Comparison of ENCODE assay signal across 1 cellular context in genomic region chr12:111529424-111530368, GRCh38.
TF ChIP-seq lines count a peak whose summit lies in the region.

No MANE protein-coding gene starts in this region.

TF ChIP-seq in HepG2, 621 proteins besides CTCF, POLR2A, EP300 and RAD21 (continued from another document):
- TF ChIP-seq, protein P1, sequence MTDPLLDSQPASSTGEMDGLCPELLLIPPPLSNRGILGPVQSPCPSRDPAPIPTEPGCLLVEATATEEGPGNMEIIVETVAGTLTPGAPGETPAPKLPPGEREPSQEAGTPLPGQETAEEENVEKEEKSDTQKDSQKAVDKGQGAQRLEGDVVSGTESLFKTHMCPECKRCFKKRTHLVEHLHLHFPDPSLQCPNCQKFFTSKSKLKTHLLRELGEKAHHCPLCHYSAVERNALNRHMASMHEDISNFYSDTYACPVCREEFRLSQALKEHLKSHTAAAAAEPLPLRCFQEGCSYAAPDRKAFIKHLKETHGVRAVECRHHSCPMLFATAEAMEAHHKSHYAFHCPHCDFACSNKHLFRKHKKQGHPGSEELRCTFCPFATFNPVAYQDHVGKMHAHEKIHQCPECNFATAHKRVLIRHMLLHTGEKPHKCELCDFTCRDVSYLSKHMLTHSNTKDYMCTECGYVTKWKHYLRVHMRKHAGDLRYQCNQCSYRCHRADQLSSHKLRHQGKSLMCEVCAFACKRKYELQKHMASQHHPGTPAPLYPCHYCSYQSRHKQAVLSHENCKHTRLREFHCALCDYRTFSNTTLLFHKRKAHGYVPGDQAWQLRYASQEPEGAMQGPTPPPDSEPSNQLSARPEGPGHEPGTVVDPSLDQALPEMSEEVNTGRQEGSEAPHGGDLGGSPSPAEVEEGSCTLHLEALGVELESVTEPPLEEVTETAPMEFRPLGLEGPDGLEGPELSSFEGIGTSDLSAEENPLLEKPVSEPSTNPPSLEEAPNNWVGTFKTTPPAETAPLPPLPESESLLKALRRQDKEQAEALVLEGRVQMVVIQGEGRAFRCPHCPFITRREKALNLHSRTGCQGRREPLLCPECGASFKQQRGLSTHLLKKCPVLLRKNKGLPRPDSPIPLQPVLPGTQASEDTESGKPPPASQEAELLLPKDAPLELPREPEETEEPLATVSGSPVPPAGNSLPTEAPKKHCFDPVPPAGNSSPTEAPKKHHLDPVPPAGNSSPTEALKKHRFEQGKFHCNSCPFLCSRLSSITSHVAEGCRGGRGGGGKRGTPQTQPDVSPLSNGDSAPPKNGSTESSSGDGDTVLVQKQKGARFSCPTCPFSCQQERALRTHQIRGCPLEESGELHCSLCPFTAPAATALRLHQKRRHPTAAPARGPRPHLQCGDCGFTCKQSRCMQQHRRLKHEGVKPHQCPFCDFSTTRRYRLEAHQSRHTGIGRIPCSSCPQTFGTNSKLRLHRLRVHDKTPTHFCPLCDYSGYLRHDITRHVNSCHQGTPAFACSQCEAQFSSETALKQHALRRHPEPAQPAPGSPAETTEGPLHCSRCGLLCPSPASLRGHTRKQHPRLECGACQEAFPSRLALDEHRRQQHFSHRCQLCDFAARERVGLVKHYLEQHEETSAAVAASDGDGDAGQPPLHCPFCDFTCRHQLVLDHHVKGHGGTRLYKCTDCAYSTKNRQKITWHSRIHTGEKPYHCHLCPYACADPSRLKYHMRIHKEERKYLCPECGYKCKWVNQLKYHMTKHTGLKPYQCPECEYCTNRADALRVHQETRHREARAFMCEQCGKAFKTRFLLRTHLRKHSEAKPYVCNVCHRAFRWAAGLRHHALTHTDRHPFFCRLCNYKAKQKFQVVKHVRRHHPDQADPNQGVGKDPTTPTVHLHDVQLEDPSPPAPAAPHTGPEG (CRISPR knock-in tag; IDR thresholded peaks at IDR 0.05) = no peak
- 0 out of 2 replicates have a peak, but pooled peaks have one; percentile 22 for TF ChIP-seq PATZ1 (CRISPR knock-in tag; IDR thresholded peaks at IDR 0.05)
- TF ChIP-seq, protein P2, sequence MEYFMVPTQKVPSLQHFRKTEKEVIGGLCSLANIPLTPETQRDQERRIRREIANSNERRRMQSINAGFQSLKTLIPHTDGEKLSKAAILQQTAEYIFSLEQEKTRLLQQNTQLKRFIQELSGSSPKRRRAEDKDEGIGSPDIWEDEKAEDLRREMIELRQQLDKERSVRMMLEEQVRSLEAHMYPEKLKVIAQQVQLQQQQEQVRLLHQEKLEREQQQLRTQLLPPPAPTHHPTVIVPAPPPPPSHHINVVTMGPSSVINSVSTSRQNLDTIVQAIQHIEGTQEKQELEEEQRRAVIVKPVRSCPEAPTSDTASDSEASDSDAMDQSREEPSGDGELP (IDR thresholded peaks at IDR 0.05; ENCODE audit: borderline replicate concordance, low read depth) = no peak
- no peak for TF ChIP-seq ZNF784 (CRISPR knock-in tag; IDR thresholded peaks at IDR 0.05; ENCODE audit: borderline replicate concordance)
- TF ChIP-seq GATAD2A (CRISPR knock-in tag; IDR thresholded peaks at IDR 0.05) = peak; percentile 15; the same call in 1 of the 2 replicates
- no peak for TF ChIP-seq CHD4 (IDR thresholded peaks at IDR 0.05; ENCODE audit: borderline replicate concordance, low read length)
- no peak for TF ChIP-seq RFX5 (IDR thresholded peaks at IDR 0.05; ENCODE audit: low read depth, low read length)
- no peak for TF ChIP-seq CBX2 (IDR thresholded peaks at IDR 0.05; ENCODE audit: low read depth, low read length)
- no peak for TF ChIP-seq CBX2 (CRISPR knock-in tag; IDR thresholded peaks at IDR 0.05; ENCODE audit: low read depth)
- no peak for TF ChIP-seq MLX (CRISPR knock-in tag; IDR thresholded peaks at IDR 0.05)
- TF ChIP-seq ZNF546 (CRISPR knock-in tag; conservative IDR thresholded peaks at IDR 0.05) = no peak
- TF ChIP-seq MAX (IDR thresholded peaks at IDR 0.05) = no peak
- no peak for TF ChIP-seq PHF8 (CRISPR knock-in tag; IDR thresholded peaks at IDR 0.05)
- no peak for TF ChIP-seq SRSF9 (IDR thresholded peaks at IDR 0.05; ENCODE audit: borderline replicate concordance, insufficient read depth, low read depth, low read length, poor library complexity, severe bottlenecking)
- TF ChIP-seq IRF2 (CRISPR knock-in tag; IDR thresholded peaks at IDR 0.05) = 0 out of 2 replicates have a peak, but pooled peaks have one; percentile 19
- no peak for TF ChIP-seq ARHGAP35 (CRISPR knock-in tag; IDR thresholded peaks at IDR 0.05; ENCODE audit: borderline replicate concordance)
- no peak for TF ChIP-seq TRIM24 (CRISPR knock-in tag; IDR thresholded peaks at IDR 0.05)
